8 cellular contexts compared by ENCODE assay signal in the genomic region with DNA sequence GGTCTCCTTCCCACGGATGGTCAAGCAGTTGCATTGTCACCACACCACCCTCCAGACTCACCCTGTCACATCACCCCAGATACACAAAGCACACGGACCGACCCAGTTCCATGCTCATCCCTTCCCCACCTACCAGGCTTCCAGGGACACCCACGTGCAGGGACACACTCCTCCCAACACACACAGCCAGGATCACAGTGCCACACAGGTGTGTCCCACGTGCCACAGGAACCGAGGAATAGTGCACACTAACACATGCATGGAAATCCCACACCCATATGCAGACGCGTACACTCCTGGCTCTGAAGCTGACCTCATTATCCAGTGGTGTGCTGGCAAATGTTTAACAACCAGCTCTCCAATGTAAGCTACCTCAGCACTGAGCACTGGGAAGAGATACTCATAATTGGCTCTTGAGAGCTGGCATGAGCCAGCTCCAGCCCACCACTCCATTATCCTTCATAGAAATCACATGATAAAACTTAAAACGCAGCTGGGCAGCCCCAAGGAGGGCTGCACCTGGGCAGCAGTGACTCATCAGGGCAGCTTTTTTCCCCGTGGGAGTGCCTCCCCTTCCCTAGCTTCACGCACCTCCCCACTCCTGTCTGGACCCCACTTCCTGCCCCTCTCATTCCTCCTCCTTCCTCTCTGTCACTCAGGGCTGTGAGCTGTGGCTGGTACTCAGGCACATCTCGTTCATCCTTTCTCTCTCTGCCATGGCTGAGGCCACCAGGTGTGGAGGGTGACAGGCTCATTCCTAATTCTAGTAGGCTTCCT. TPM values are rescaled to one million over a fixed set of nuclear protein-coding genes. Genes with fewer than 3 reads are reported as not detected.
A peak's percentile ranks its signal among the peaks of the same experiment; 100 is the strongest.
DNase-seq lines count a peak whose midpoint lies in the region; ATAC-seq and TF ChIP-seq lines count a peak whose summit lies in the region.
"Had no signal": no experiment of that assay in that cellular context is flagged by ENCODE, and none has a peak within 500 bp of the region (broad histone marks: within the 10 kb centered on the region; RNA-seq: fewer than 3 reads in every experiment).

No MANE protein-coding gene starts in this region.

- POLR2A ChIA-PET in naive thymus-derived CD8-positive, alpha-beta T cell (lab: Charles Lee), result interaction anchor here (1.1 to 1.6 kb wide), 2 partner anchors 10 to 19 kb away, joined by 4 to 7 read pairs; no protein-coding TSS in a partner anchor

- peak overlapping the region in 2 of 10 donors; percentile 46 to 76 for H3K4me3 Mint-ChIP-seq in naive thymus-derived CD8-positive, alpha-beta T cell

- 41 to 53% (median 43%) methylated on average over 12 of the region's 12 CpGs for WGBS in adrenal gland, 4 donors

- no peaks in the 10 kb centered on the region for H3K9me3 Mint-ChIP-seq in naive thymus-derived CD8-positive, alpha-beta T cell

- H3K4me1 ChIP-seq in adrenal gland (replicated peaks in 1 of 2), result peaks cover 0 to 3% of the 10 kb centered on the region in 2 donors

- H3K36me3 Mint-ChIP-seq in naive thymus-derived CD8-positive, alpha-beta T cell, result no peaks in the 10 kb centered on the region

- H3K9me3 ChIP-seq in adrenal gland (replicated peaks in 1 of 3), result no peaks in the 10 kb centered on the region

- intact Hi-C loops in adrenal gland (cut with DNase I), result no loop called here

- peaks cover 25% of the 10 kb centered on the region for H3K27me3 ChIP-seq in adrenal gland

- no peak for TF ChIP-seq CTCF in NB4 (IDR thresholded peaks at IDR 0.05; ENCODE audit: low read depth, low read length)
- no peak for TF ChIP-seq CTCF in adrenal gland (IDR thresholded peaks at IDR 0.05)

- no peak overlapping the region for H3K27ac ChIP-seq in adrenal gland
- H3K27ac ChIP-seq: dorsolateral prefrontal cortex had no signal

- ATAC-seq in naive thymus-derived CD8-positive, alpha-beta T cell, result no peak
- no peak for ATAC-seq in GM19463 (IDR thresholded peaks at IDR 0.05; ENCODE audit: unreplicated experiment)

- H3K4me1 Mint-ChIP-seq in naive thymus-derived CD8-positive, alpha-beta T cell, result peaks cover 23 to 87% (median 69%) of the 10 kb centered on the region in 4 donors

- H3K27me3 Mint-ChIP-seq in naive thymus-derived CD8-positive, alpha-beta T cell, result peaks cover 0 to 5% (median 2%) of the 10 kb centered on the region in 5 donors

- H3K27ac Mint-ChIP-seq in naive thymus-derived CD8-positive, alpha-beta T cell, result peak overlapping the region in 6 of 10 donors; percentile 23 to 93 (median 80)

- no peak for TF ChIP-seq POLR2A in NB4 (IDR thresholded peaks at IDR 0.05; ENCODE audit: extremely low read depth, insufficient read length)
- no peak for TF ChIP-seq POLR2A in adrenal gland (IDR thresholded peaks at IDR 0.05)

- H3K4me3 ChIP-seq in NB4 (ENCODE audit: low read depth, low read length) (no peak overlapping the region), adrenal gland (no peak overlapping the region)
- H3K4me3 ChIP-seq: dorsolateral prefrontal cortex had no signal

- no peaks in the 10 kb centered on the region for H3K36me3 ChIP-seq in adrenal gland (replicated peaks in 1 of 2)

- DNase-seq in DMS79 treated with DMSO at 0.1 percent for 48 hours (lab: John Stamatoyannopoulos, UW), result peak; percentile 80
- DNase-seq in NB4 (ENCODE audit: low read depth), result peak; percentile 49
- peak; percentile 67 to 70 for DNase-seq in activated T-cell treated with anti-CD3 and anti-CD28 coated beads, Interleukin-2, amount 50 U/mL, for 48 hours
- DNase-seq in naive thymus-derived CD8-positive, alpha-beta T cell, result no peak
- no peak for DNase-seq in adrenal gland
- DNase-seq in GOT3 (lab: John Stamatoyannopoulos, UW), result no peak
- DNase-seq: dorsolateral prefrontal cortex had no signal

RNA-seq across cellular contexts. Expression of a gene that starts 15.0 kb away (rescaled TPM):
- 1 to 10 TPM; 1.6 to 2.1 TPM for total RNA-seq in naive thymus-derived CD8-positive, alpha-beta T cell
- polyA plus RNA-seq in naive thymus-derived CD8-positive, alpha-beta T cell, result 10 to 100 TPM in 1 of 3 donors, 1 to 10 TPM in 1, under 1 TPM in 1; 0.42 to 27.4 (median 1.3) TPM
- total RNA-seq in adrenal gland, result 1 to 10 TPM in 1 of 8 donors, under 1 TPM in 5, not detected in 2; 0.06 to 2.0 (median 0.56) TPM
- polyA plus RNA-seq in adrenal gland, result under 1 TPM; 0.18 to 0.48 (median 0.20) TPM

RNA-seq across cellular contexts. Expression of a gene that starts 24.1 kb away (rescaled TPM):
- total RNA-seq in naive thymus-derived CD8-positive, alpha-beta T cell, result 1 to 10 TPM; 1.4 to 3.1 TPM
- under 1 TPM in 2 of 3 donors, not detected in 1; 0.07 to 0.59 TPM for polyA plus RNA-seq in naive thymus-derived CD8-positive, alpha-beta T cell
- 10 to 100 TPM in 4 of 8 donors, 1 to 10 TPM in 4; 3.9 to 15.9 (median 11.5) TPM for total RNA-seq in adrenal gland
- 10 to 100 TPM in 2 of 3 donors, 1 to 10 TPM in 1; 5.7 to 63.9 (median 18.6) TPM for polyA plus RNA-seq in adrenal gland

Comparison
In these comparisons a context has a peak if more than half of its experiments do, and no peak if none do; other contexts are left out.
1. DNase-seq: peak in DMS79 treated with DMSO at 0.1 percent for 48 hours (single experiment), NB4 (single experiment) and activated T-cell treated with anti-CD3 and anti-CD28 coated beads, Interleukin-2, amount 50 U/mL, for 48 hours (2 of 2); none in naive thymus-derived CD8-positive, alpha-beta T cell (0 of 10), adrenal gland (0 of 7) and GOT3 (single experiment).